ENCODE assay signal across 14 cellular contexts in genomic region chr13:48398450-48399095, GRCh38. TPM values are rescaled to one million over a fixed set of nuclear protein-coding genes. Genes with fewer than 3 reads are reported as not detected.
DNase-seq lines count a peak whose midpoint lies in the region; ATAC-seq, FAIRE-seq and TF ChIP-seq lines count a peak whose summit lies in the region.
"Had no signal": no experiment of that assay in that cellular context is flagged by ENCODE, and none has a peak within 500 bp of the region (broad histone marks: within the 10 kb centered on the region; RNA-seq: fewer than 3 reads in every experiment).

No MANE protein-coding gene starts in this region.

- H3K9ac ChIP-seq in astrocyte (ENCODE audit: low read length) = no peak overlapping the region

- no peak overlapping the region for H2AFZ ChIP-seq in astrocyte (ENCODE audit: low read depth, low read length)
- H2AFZ ChIP-seq in GM23338 = no peak overlapping the region

- H3K9me3 ChIP-seq in astrocyte (ENCODE audit: insufficient read depth, low read depth, low read length) = no peaks in the 10 kb centered on the region
- peaks cover 6% of the 10 kb centered on the region for H3K9me3 ChIP-seq in mucosa of descending colon

- no peak for FAIRE-seq in astrocyte (lab: Jason Lieb, UNC)
- FAIRE-seq: TTC549 had no signal

- H3K4me1 ChIP-seq in astrocyte (ENCODE audit: insufficient read depth, low read length) = peaks cover 10% of the 10 kb centered on the region
- H3K4me1 ChIP-seq in GM23338 (ENCODE audit: insufficient read depth) = no peaks in the 10 kb centered on the region
- H3K4me1 ChIP-seq in mucosa of descending colon (ENCODE audit: low read depth) = peaks cover 15% of the 10 kb centered on the region

- H4K20me1 ChIP-seq in astrocyte (ENCODE audit: insufficient read depth, low read length) = no peaks in the 10 kb centered on the region
- H4K20me1 ChIP-seq in GM23338 (replicated peaks; ENCODE audit: insufficient read depth) = no peaks in the 10 kb centered on the region

- peak; percentile 55 for DNase-seq in ELR (ENCODE audit: low read depth)
- DNase-seq in astrocyte (ENCODE audit: low read depth) = no peak
- DNase-seq in glomerular visceral epithelial cell (ENCODE audit: extremely low spot score) = peak; percentile 32
- peak; percentile 4 for DNase-seq in superior temporal gyrus (ENCODE audit: extremely low spot score)
- DNase-seq in GM23338 (ENCODE audit: low spot score) = no peak
- no peak for DNase-seq in stimulated activated CD4-positive, alpha-beta T cell treated with anti-CD3 and anti-CD28 coated beads, Interleukin-4, amount 100 ng/mL, for 1 hour
- DNase-seq in mucosa of descending colon = no peak
- DNase-seq: activated CD8-positive, alpha-beta T cell treated with anti-CD3 and anti-CD28 coated beads, Interleukin-2, amount 10 ng/mL, durations not matched to agents 7 days and 5 days; activated gamma-delta T cell treated with Interleukin-2 at 50 U/mL for 16 hours; central memory CD4-positive, alpha-beta T cell; naive B cell; NCI-H1092 treated with DMSO at 0.1 percent for 48 hours; stimulated activated naive CD8-positive, alpha-beta T cell treated with anti-CD3 and anti-CD28 coated beads, Interleukin-15, Interleukin-2, amounts not matched to agents 100 U/mL and 50 U/mL, for 24 hours had no signal

- H3K4me3 Mint-ChIP-seq in astrocyte (ENCODE audit: unreplicated experiment) (no peak overlapping the region), GM23338 (no peak overlapping the region)
- H3K4me3 Mint-ChIP-seq: activated CD8-positive, alpha-beta T cell treated with anti-CD3 and anti-CD28 coated beads, Interleukin-2, amount 10 ng/mL, durations not matched to agents 7 days and 5 days; naive B cell had no signal

- H3K27me3 Mint-ChIP-seq in astrocyte (ENCODE audit: low read depth, unreplicated experiment) (no peaks in the 10 kb centered on the region), GM23338 (ENCODE audit: insufficient read depth, low read depth, poor library complexity) (no peaks in the 10 kb centered on the region)
- H3K27me3 Mint-ChIP-seq: naive B cell had no signal

- H3K36me3 ChIP-seq in astrocyte (ENCODE audit: insufficient read depth, low read length) (no peaks in the 10 kb centered on the region), GM23338 (ENCODE audit: insufficient read depth) (no peaks in the 10 kb centered on the region), mucosa of descending colon (ENCODE audit: low read depth) (no peaks in the 10 kb centered on the region)

- TF ChIP-seq CTCF in astrocyte (IDR thresholded peaks at IDR 0.05; ENCODE audit: insufficient read depth, low read depth, low read length) (no peak), GM23338 (conservative IDR thresholded peaks at IDR 0.05; ENCODE audit: low read depth in 2 of 2) (no peak), mucosa of descending colon (IDR thresholded peaks at IDR 0.05) (no peak)

- ATAC-seq in GM23338 (no peak), mucosa of descending colon (no peak)
- ATAC-seq: activated CD8-positive, alpha-beta T cell treated with anti-CD3 and anti-CD28 coated beads, Interleukin-2, amount 10 ng/mL, durations not matched to agents 7 days and 5 days; stimulated activated naive CD8-positive, alpha-beta T cell treated with anti-CD3 and anti-CD28 coated beads, Interleukin-15, Interleukin-2, amounts not matched to agents 100 U/mL and 50 U/mL, for 24 hours had no signal

- H3K27me3 ChIP-seq in astrocyte (ENCODE audit: insufficient read depth, low read length) (no peaks in the 10 kb centered on the region), GM23338 (ENCODE audit: insufficient read depth) (no peaks in the 10 kb centered on the region)

- no peaks in the 10 kb centered on the region for H3K9me2 ChIP-seq in GM23338 (ENCODE audit: insufficient read depth)

- H3K27ac ChIP-seq in astrocyte (ENCODE audit: low read depth, low read length) (no peak overlapping the region), GM23338 (ENCODE audit: low read depth) (no peak overlapping the region)

- H3K4me3 ChIP-seq in astrocyte (ENCODE audit: insufficient read depth, low read depth, low read length) = no peak overlapping the region
- no peak overlapping the region for H3K4me3 ChIP-seq in GM23338
- no peak overlapping the region for H3K4me3 ChIP-seq in mucosa of descending colon

- intact Hi-C loops in mucosa of descending colon (cut with DNase I, micrococcal nuclease) = no loop called here

- H3F3A ChIP-seq in GM23338 (replicated peaks; ENCODE audit: low read depth) = no peaks in the 10 kb centered on the region

- H3K9me3 Mint-ChIP-seq in astrocyte (ENCODE audit: unreplicated experiment) = peaks cover 13% of the 10 kb centered on the region
- H3K9me3 Mint-ChIP-seq in GM23338 = peaks cover 27% of the 10 kb centered on the region

- no peaks in the 10 kb centered on the region for H3K79me2 ChIP-seq in astrocyte (ENCODE audit: insufficient read depth, low read length)
- H3K79me2 ChIP-seq in GM23338 (replicated peaks; ENCODE audit: insufficient read depth) = no peaks in the 10 kb centered on the region

- H3K36me3 Mint-ChIP-seq in astrocyte (ENCODE audit: low read depth, unreplicated experiment) = peaks cover 21% of the 10 kb centered on the region
- H3K36me3 Mint-ChIP-seq in GM23338 (ENCODE audit: low read depth) = peaks cover 30% of the 10 kb centered on the region

- H3K4me1 Mint-ChIP-seq in astrocyte (ENCODE audit: low read depth, unreplicated experiment) = peaks cover 24% of the 10 kb centered on the region
- H3K4me1 Mint-ChIP-seq in GM23338 = no peaks in the 10 kb centered on the region

- peak overlapping the region; percentile 23 for H3K27ac Mint-ChIP-seq in astrocyte (ENCODE audit: unreplicated experiment)
- no peak overlapping the region; the same call in 1 of the 2 replicates for H3K27ac Mint-ChIP-seq in GM23338
- H3K27ac Mint-ChIP-seq: activated CD8-positive, alpha-beta T cell treated with anti-CD3 and anti-CD28 coated beads, Interleukin-2, amount 10 ng/mL, durations not matched to agents 7 days and 5 days had no signal

- H3K4me2 ChIP-seq in astrocyte (ENCODE audit: low read length) = no peak overlapping the region
- H3K4me2 ChIP-seq in GM23338 = no peak overlapping the region

TF ChIP-seq in GM23338, 12 proteins besides CTCF, POLR2A, EP300 and RAD21 (continues in another document):
- TF ChIP-seq EZH2 (IDR thresholded peaks at IDR 0.05; ENCODE audit: low read depth, unreplicated experiment) (no peak), STAT1 (IDR thresholded peaks at IDR 0.05; ENCODE audit: unreplicated experiment) (no peak), EZH2phosphoT487 (IDR thresholded peaks at IDR 0.05; ENCODE audit: unreplicated experiment) (no peak), CREB1 (CRISPR knock-in tag; IDR thresholded peaks at IDR 0.05; ENCODE audit: low read depth) (no peak), JUNB (IDR thresholded peaks at IDR 0.05; ENCODE audit: unreplicated experiment) (no peak), ETS1 (IDR thresholded peaks at IDR 0.05) (no peak), REST (IDR thresholded peaks at IDR 0.05; ENCODE audit: unreplicated experiment) (no peak), NANOG (IDR thresholded peaks at IDR 0.05; ENCODE audit: borderline replicate concordance) (no peak), ZNF114 (CRISPR knock-in tag; IDR thresholded peaks at IDR 0.05) (no peak), POLR2AphosphoS5 (IDR thresholded peaks at IDR 0.05; ENCODE audit: low read depth) (no peak)

RNA-seq across cellular contexts. Expression of gene LPAR6, which starts 14.3 kb away (rescaled TPM):
- total RNA-seq in astrocyte = 3.7 and 4.1 TPM in 2 replicates
- 1.4 and 2.6 TPM in 2 replicates for total RNA-seq in GM23338 (2014; rRNA removed; shearing (Covaris generic))
- polyA plus RNA-seq in GM23338 (2016; fragmentation: Nextera tagmentation; extraction: Ambion mirVana) = 1.9 and 2.1 TPM in 2 replicates
- total RNA-seq in mucosa of descending colon = 10 to 100 TPM; 10.7 to 15.0 (median 12.3) TPM

Comparison
In these comparisons a context has a peak if more than half of its experiments do, and no peak if none do; other contexts are left out.
1. DNase-seq: peak in ELR (single experiment), glomerular visceral epithelial cell (single experiment) and superior temporal gyrus (single experiment); none in astrocyte (single experiment), GM23338 (single experiment), stimulated activated CD4-positive, alpha-beta T cell treated with anti-CD3 and anti-CD28 coated beads, Interleukin-4, amount 100 ng/mL, for 1 hour (single experiment) and mucosa of descending colon (0 of 3).